ENCODE assay signal across 1 cellular context in the genomic region with DNA sequence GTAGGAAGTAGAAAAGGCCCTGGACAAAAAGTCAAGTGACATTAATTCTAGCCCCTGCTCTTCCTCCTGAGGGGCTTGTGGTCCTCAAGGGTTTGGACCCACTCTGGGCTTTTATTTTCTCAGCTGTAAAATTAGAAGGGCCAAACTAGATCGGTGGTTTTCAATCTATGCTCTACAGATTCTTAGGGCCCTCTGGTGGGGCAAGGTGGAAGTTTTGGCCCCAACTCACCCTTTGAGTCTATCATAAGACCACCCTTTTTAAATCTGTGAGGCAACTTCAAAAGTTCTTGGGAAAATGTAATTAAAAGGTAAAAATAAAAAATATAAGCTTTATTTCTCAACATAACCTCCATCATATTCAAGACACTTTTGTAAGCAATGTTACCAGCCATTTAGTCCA.
TF ChIP-seq lines count a peak whose summit lies in the region.

No MANE protein-coding gene starts in this region.

TF ChIP-seq in K562, 482 proteins besides CTCF, POLR2A, EP300 and RAD21 (continued from another document):
- TF ChIP-seq MAFK (IDR thresholded peaks at IDR 0.05; ENCODE audit: low read length): no peak
- no peak for TF ChIP-seq TEAD4 (IDR thresholded peaks at IDR 0.05; ENCODE audit: low read length)
- TF ChIP-seq TEAD4 (CRISPR knock-in tag; IDR thresholded peaks at IDR 0.05; ENCODE audit: borderline replicate concordance): no peak
- TF ChIP-seq GABPB1 (CRISPR knock-in tag; IDR thresholded peaks at IDR 0.05): no peak
- no peak for TF ChIP-seq GABPB2 (CRISPR knock-in tag; conservative IDR thresholded peaks at IDR 0.05)
- TF ChIP-seq CBFB (CRISPR knock-in tag; IDR thresholded peaks at IDR 0.05): no peak
- no peak for TF ChIP-seq RUNX1 (IDR thresholded peaks at IDR 0.05; ENCODE audit: low read depth)
- no peak for TF ChIP-seq GABPA (tag; conservative IDR thresholded peaks at IDR 0.05; ENCODE audit: low read depth)
- no peak for TF ChIP-seq ARNT (IDR thresholded peaks at IDR 0.05)
- no peak for TF ChIP-seq ZNF75A (CRISPR knock-in tag; IDR thresholded peaks at IDR 0.05)
- TF ChIP-seq, protein P1, sequence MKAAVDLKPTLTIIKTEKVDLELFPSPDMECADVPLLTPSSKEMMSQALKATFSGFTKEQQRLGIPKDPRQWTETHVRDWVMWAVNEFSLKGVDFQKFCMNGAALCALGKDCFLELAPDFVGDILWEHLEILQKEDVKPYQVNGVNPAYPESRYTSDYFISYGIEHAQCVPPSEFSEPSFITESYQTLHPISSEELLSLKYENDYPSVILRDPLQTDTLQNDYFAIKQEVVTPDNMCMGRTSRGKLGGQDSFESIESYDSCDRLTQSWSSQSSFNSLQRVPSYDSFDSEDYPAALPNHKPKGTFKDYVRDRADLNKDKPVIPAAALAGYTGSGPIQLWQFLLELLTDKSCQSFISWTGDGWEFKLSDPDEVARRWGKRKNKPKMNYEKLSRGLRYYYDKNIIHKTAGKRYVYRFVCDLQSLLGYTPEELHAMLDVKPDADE (conservative IDR thresholded peaks at IDR 0.05; ENCODE audit: control insufficient read depth, low read depth, low read length): no peak
- TF ChIP-seq, protein P2, sequence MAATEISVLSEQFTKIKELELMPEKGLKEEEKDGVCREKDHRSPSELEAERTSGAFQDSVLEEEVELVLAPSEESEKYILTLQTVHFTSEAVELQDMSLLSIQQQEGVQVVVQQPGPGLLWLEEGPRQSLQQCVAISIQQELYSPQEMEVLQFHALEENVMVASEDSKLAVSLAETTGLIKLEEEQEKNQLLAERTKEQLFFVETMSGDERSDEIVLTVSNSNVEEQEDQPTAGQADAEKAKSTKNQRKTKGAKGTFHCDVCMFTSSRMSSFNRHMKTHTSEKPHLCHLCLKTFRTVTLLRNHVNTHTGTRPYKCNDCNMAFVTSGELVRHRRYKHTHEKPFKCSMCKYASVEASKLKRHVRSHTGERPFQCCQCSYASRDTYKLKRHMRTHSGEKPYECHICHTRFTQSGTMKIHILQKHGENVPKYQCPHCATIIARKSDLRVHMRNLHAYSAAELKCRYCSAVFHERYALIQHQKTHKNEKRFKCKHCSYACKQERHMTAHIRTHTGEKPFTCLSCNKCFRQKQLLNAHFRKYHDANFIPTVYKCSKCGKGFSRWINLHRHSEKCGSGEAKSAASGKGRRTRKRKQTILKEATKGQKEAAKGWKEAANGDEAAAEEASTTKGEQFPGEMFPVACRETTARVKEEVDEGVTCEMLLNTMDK (IDR thresholded peaks at IDR 0.05; ENCODE audit: borderline replicate concordance, insufficient read depth, low read depth, low read length, poor library complexity, severe bottlenecking): peak; percentile 39
- TF ChIP-seq, protein P3, sequence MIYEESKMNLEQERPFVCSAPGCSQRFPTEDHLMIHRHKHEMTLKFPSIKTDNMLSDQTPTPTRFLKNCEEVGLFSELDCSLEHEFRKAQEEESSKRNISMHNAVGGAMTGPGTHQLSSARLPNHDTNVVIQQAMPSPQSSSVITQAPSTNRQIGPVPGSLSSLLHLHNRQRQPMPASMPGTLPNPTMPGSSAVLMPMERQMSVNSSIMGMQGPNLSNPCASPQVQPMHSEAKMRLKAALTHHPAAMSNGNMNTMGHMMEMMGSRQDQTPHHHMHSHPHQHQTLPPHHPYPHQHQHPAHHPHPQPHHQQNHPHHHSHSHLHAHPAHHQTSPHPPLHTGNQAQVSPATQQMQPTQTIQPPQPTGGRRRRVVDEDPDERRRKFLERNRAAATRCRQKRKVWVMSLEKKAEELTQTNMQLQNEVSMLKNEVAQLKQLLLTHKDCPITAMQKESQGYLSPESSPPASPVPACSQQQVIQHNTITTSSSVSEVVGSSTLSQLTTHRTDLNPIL (CRISPR knock-in tag; IDR thresholded peaks at IDR 0.05): no peak
- TF ChIP-seq ZKSCAN3 (CRISPR knock-in tag; IDR thresholded peaks at IDR 0.05): no peak
- peak; percentile 44; the same call in 1 of the 2 replicates for TF ChIP-seq SMC3 (conservative IDR thresholded peaks at IDR 0.05; ENCODE audit: insufficient read depth, low read depth, low read length)
- TF ChIP-seq BACH1 (tag; IDR thresholded peaks at IDR 0.05): no peak
- TF ChIP-seq, protein P4, sequence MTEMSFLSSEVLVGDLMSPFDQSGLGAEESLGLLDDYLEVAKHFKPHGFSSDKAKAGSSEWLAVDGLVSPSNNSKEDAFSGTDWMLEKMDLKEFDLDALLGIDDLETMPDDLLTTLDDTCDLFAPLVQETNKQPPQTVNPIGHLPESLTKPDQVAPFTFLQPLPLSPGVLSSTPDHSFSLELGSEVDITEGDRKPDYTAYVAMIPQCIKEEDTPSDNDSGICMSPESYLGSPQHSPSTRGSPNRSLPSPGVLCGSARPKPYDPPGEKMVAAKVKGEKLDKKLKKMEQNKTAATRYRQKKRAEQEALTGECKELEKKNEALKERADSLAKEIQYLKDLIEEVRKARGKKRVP (CRISPR knock-in tag; IDR thresholded peaks at IDR 0.05): no peak
- TF ChIP-seq, protein P5, sequence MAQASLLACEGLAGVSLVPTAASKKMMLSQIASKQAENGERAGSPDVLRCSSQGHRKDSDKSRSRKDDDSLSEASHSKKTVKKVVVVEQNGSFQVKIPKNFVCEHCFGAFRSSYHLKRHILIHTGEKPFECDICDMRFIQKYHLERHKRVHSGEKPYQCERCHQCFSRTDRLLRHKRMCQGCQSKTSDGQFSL (CRISPR knock-in tag; IDR thresholded peaks at IDR 0.05): no peak
- TF ChIP-seq, protein P5 (tag; IDR thresholded peaks at IDR 0.05): no peak
- no peak for TF ChIP-seq ZFP36 (IDR thresholded peaks at IDR 0.05; ENCODE audit: low read depth, low read length, partially characterized antibody)
- no peak for TF ChIP-seq TSC22D4 (tag; IDR thresholded peaks at IDR 0.05)
- TF ChIP-seq FUS (optimal IDR thresholded peaks at IDR 0.05; ENCODE audit: low read depth, low read length): no peak
- TF ChIP-seq ZKSCAN1 (IDR thresholded peaks at IDR 0.05; ENCODE audit: low read depth, low read length): no peak
- TF ChIP-seq, protein P6, sequence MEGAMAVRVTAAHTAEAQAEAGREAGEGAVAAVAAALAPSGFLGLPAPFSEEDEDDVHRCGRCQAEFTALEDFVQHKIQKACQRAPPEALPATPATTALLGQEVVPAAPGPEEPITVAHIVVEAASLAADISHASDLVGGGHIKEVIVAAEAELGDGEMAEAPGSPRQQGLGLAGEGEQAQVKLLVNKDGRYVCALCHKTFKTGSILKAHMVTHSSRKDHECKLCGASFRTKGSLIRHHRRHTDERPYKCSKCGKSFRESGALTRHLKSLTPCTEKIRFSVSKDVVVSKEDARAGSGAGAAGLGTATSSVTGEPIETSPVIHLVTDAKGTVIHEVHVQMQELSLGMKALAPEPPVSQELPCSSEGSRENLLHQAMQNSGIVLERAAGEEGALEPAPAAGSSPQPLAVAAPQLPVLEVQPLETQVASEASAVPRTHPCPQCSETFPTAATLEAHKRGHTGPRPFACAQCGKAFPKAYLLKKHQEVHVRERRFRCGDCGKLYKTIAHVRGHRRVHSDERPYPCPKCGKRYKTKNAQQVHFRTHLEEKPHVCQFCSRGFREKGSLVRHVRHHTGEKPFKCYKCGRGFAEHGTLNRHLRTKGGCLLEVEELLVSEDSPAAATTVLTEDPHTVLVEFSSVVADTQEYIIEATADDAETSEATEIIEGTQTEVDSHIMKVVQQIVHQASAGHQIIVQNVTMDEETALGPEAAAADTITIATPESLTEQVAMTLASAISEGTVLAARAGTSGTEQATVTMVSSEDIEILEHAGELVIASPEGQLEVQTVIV (CRISPR knock-in tag; IDR thresholded peaks at IDR 0.05; ENCODE audit: borderline replicate concordance): no peak
- TF ChIP-seq ZNF24 (IDR thresholded peaks at IDR 0.05): no peak
- TF ChIP-seq, protein P7, sequence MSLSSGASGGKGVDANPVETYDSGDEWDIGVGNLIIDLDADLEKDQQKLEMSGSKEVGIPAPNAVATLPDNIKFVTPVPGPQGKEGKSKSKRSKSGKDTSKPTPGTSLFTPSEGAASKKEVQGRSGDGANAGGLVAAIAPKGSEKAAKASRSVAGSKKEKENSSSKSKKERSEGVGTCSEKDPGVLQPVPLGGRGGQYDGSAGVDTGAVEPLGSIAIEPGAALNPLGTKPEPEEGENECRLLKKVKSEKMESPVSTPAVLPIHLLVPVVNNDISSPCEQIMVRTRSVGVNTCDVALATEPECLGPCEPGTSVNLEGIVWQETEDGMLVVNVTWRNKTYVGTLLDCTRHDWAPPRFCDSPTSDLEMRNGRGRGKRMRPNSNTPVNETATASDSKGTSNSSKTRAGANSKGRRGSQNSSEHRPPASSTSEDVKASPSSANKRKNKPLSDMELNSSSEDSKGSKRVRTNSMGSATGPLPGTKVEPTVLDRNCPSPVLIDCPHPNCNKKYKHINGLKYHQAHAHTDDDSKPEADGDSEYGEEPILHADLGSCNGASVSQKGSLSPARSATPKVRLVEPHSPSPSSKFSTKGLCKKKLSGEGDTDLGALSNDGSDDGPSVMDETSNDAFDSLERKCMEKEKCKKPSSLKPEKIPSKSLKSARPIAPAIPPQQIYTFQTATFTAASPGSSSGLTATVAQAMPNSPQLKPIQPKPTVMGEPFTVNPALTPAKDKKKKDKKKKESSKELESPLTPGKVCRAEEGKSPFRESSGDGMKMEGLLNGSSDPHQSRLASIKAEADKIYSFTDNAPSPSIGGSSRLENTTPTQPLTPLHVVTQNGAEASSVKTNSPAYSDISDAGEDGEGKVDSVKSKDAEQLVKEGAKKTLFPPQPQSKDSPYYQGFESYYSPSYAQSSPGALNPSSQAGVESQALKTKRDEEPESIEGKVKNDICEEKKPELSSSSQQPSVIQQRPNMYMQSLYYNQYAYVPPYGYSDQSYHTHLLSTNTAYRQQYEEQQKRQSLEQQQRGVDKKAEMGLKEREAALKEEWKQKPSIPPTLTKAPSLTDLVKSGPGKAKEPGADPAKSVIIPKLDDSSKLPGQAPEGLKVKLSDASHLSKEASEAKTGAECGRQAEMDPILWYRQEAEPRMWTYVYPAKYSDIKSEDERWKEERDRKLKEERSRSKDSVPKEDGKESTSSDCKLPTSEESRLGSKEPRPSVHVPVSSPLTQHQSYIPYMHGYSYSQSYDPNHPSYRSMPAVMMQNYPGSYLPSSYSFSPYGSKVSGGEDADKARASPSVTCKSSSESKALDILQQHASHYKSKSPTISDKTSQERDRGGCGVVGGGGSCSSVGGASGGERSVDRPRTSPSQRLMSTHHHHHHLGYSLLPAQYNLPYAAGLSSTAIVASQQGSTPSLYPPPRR (CRISPR knock-in tag; IDR thresholded peaks at IDR 0.05; ENCODE audit: borderline replicate concordance): no peak
- no peak for TF ChIP-seq ZNF780A (CRISPR knock-in tag; IDR thresholded peaks at IDR 0.05)
- TF ChIP-seq HCFC1 (IDR thresholded peaks at IDR 0.05; ENCODE audit: low read depth, low read length): no peak
